ENCODE assay signal across 19 cellular contexts in genomic region chr6:73145690-73146089, GRCh38.
A peak's percentile ranks its signal among the peaks of the same experiment; 100 is the strongest.
DNase-seq lines count a peak whose midpoint lies in the region; ATAC-seq lines count a peak whose summit lies in the region.
"Had no signal": no experiment of that assay in that cellular context is flagged by ENCODE, and none has a peak within 500 bp of the region (broad histone marks: within the 10 kb centered on the region; RNA-seq: fewer than 3 reads in every experiment).

No MANE protein-coding gene starts in this region.

- peaks cover 2% of the 10 kb centered on the region for H3K36me3 Mint-ChIP-seq in activated naive CD4-positive, alpha-beta T cell treated with anti-CD3 and anti-CD28 coated beads for 36 hours (ENCODE audit: low read depth)
- H3K36me3 Mint-ChIP-seq in stimulated activated memory B cell treated with anti-CD40 and anti-IgM and Interleukin-4, amounts not matched to agents 10 μg/mL and 1 μg/mL and 100 μg/mL, for 72 hours: peaks cover 34% of the 10 kb centered on the region
- H3K36me3 Mint-ChIP-seq: CD4-positive, CD25-positive, alpha-beta regulatory T cell; natural killer cell had no signal

- no peaks in the 10 kb centered on the region for H3K27me3 Mint-ChIP-seq in activated naive CD4-positive, alpha-beta T cell treated with anti-CD3 and anti-CD28 coated beads for 36 hours (ENCODE audit: low read depth)
- no peaks in the 10 kb centered on the region for H3K27me3 Mint-ChIP-seq in stimulated activated memory B cell treated with anti-CD40 and anti-IgM and Interleukin-4, amounts not matched to agents 10 μg/mL and 1 μg/mL and 100 μg/mL, for 72 hours
- H3K27me3 Mint-ChIP-seq: activated T-cell treated with anti-CD3 and anti-CD28 coated beads, Interleukin-2, amount 50 U/mL, for 24 hours had no signal

- no peak overlapping the region for H3K27ac Mint-ChIP-seq in activated naive CD4-positive, alpha-beta T cell treated with anti-CD3 and anti-CD28 coated beads for 36 hours
- no peak overlapping the region for H3K27ac Mint-ChIP-seq in stimulated activated memory B cell treated with anti-CD40 and anti-IgM and Interleukin-4, amounts not matched to agents 10 μg/mL and 1 μg/mL and 100 μg/mL, for 72 hours
- H3K27ac Mint-ChIP-seq: activated T-cell treated with anti-CD3 and anti-CD28 coated beads, Interleukin-2, amount 50 U/mL, for 24 hours; CD4-positive, CD25-positive, alpha-beta regulatory T cell; natural killer cell; progenitor cell of endocrine pancreas; T-helper 17 cell had no signal

- H3K4me1 Mint-ChIP-seq in activated naive CD4-positive, alpha-beta T cell treated with anti-CD3 and anti-CD28 coated beads for 36 hours (ENCODE audit: low read depth): peaks cover 9% of the 10 kb centered on the region
- peaks cover 7% of the 10 kb centered on the region for H3K4me1 Mint-ChIP-seq in stimulated activated memory B cell treated with anti-CD40 and anti-IgM and Interleukin-4, amounts not matched to agents 10 μg/mL and 1 μg/mL and 100 μg/mL, for 72 hours
- H3K4me1 Mint-ChIP-seq: natural killer cell, T-helper 17 cell had no signal

- no peaks in the 10 kb centered on the region for H3K9me3 Mint-ChIP-seq in activated naive CD4-positive, alpha-beta T cell treated with anti-CD3 and anti-CD28 coated beads for 36 hours
- H3K9me3 Mint-ChIP-seq in stimulated activated memory B cell treated with anti-CD40 and anti-IgM and Interleukin-4, amounts not matched to agents 10 μg/mL and 1 μg/mL and 100 μg/mL, for 72 hours: peaks cover 4% of the 10 kb centered on the region
- H3K9me3 Mint-ChIP-seq: activated T-cell treated with anti-CD3 and anti-CD28 coated beads, Interleukin-2, amount 50 U/mL, for 24 hours; CD4-positive, CD25-positive, alpha-beta regulatory T cell; natural killer cell had no signal

- peak; percentile 48 for DNase-seq in activated naive CD4-positive, alpha-beta T cell treated with anti-CD3 and anti-CD28 coated beads for 36 hours
- DNase-seq in activated naive CD4-positive, alpha-beta T cell (lab: John Stamatoyannopoulos, UW): no peak
- DNase-seq in NCI-H748 (lab: John Stamatoyannopoulos, UW; ENCODE audit: unreplicated experiment) (no peak), dermis blood vessel endothelial cell (no peak), HuH-7.5 (ENCODE audit: low spot score) (no peak)
- DNase-seq: activated T-cell treated with anti-CD3 and anti-CD28 coated beads, Interleukin-2, amount 50 U/mL, for 24 hours; DMS79 treated with DMSO at 0.1 percent for 48 hours; natural killer cell; NK-92 treated with Interleukin-12 subunit alpha and Interleukin-12 subunit beta, amount 100 ng/mL, for 24 hours; Right ventricle myocardium superior; T-helper 17 cell had no signal

- ATAC-seq in GM21447 (IDR thresholded peaks at IDR 0.05; ENCODE audit: unreplicated experiment) (peak; percentile 75), HG03060 (IDR thresholded peaks at IDR 0.05; ENCODE audit: low read depth, unreplicated experiment) (peak; percentile 56)
- ATAC-seq in stimulated activated memory B cell treated with anti-CD40 and anti-IgM and Interleukin-4, amounts not matched to agents 10 μg/mL and 1 μg/mL and 100 μg/mL, for 72 hours: peak; percentile 74
- ATAC-seq: A549, gastroesophageal sphincter, K562, natural killer cell, T-helper 17 cell had no signal

- H3K4me3 Mint-ChIP-seq in activated naive CD4-positive, alpha-beta T cell treated with anti-CD3 and anti-CD28 coated beads for 36 hours: no peak overlapping the region
- no peak overlapping the region for H3K4me3 Mint-ChIP-seq in stimulated activated memory B cell treated with anti-CD40 and anti-IgM and Interleukin-4, amounts not matched to agents 10 μg/mL and 1 μg/mL and 100 μg/mL, for 72 hours
- H3K4me3 Mint-ChIP-seq: activated T-cell treated with anti-CD3 and anti-CD28 coated beads, Interleukin-2, amount 50 U/mL, for 24 hours; CD4-positive, CD25-positive, alpha-beta regulatory T cell; natural killer cell; T-helper 17 cell had no signal

- intact Hi-C loops in activated naive CD4-positive, alpha-beta T cell treated with anti-CD3 and anti-CD28 coated beads for 36 hours (cut with micrococcal nuclease): loop anchor here (1.0 kb wide), 2 partner anchors 319 to 525 kb away; no protein-coding TSS in a partner anchor

- CTCF ChIA-PET in activated naive CD4-positive, alpha-beta T cell treated with anti-CD3 and anti-CD28 coated beads for 36 hours (lab: Charles Lee): no interaction called here
